11 cellular contexts compared by ENCODE assay signal in the genomic region with DNA sequence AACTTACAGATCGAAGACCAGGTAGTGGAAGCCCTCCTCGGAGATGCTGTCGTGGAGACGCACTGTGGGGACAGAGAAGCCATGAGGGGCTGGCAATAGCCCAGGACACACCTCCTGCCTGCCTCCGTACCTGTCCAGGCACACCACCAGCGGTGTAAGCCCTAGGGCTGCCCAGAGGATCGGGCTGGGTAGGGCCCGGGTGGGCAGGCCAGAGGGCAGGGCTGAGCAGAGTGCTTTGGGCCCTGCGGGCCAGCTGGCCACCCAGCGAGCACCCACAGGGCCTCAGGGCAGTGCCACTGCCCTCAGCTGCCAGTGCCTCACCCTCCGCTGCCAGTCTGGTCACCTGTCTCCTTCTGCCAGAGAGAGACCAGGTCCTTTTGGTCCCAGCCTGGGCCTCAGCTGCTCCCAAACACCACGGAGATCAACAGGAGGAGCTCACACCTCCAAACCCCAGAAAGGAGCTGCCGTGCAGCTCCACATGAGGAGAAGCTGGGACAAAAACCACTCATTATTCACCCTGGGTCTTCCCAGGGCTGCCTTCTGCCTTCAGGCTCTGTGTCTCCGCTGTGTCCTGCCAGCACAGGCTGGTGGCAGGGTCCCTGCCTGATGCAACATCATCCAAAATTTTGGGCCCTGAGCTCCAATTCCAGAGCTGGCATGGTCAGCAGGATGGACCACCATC. TPM values are rescaled to one million over a fixed set of nuclear protein-coding genes. Genes with fewer than 3 reads are reported as not detected.
A peak's percentile ranks its signal among the peaks of the same experiment; 100 is the strongest.
DNase-seq lines count a peak whose midpoint lies in the region; ATAC-seq and TF ChIP-seq lines count a peak whose summit lies in the region.
"Had no signal": no experiment of that assay in that cellular context is flagged by ENCODE, and none has a peak within 500 bp of the region (broad histone marks: within the 10 kb centered on the region; RNA-seq: fewer than 3 reads in every experiment).

No MANE protein-coding gene starts in this region.

- no peak for ATAC-seq in central memory CD8-positive, alpha-beta T cell (replicated peaks; ENCODE audit: extremely low read depth, poor library complexity, severe bottlenecking)
- ATAC-seq in upper lobe of right lung (no peak), HG03139 (IDR thresholded peaks at IDR 0.05; ENCODE audit: unreplicated experiment) (no peak)

- H3K4me2 ChIP-seq in mesenchymal stem cell (ENCODE audit: low read length, poor library complexity, severe bottlenecking) = no peak overlapping the region

- peak overlapping the region; percentile 52 for H3K9ac ChIP-seq in mesenchymal stem cell (ENCODE audit: low read length)

- H3K4ac ChIP-seq in mesenchymal stem cell (ENCODE audit: low read depth in 1 of 2, low read length in 2 of 2) = peak overlapping the region; percentile 51 to 71

- H2AFZ ChIP-seq in mesenchymal stem cell (ENCODE audit: low read depth, low read length) = no peak overlapping the region

- peak overlapping the region; percentile 79 to 89 for H2BK12ac ChIP-seq in mesenchymal stem cell (ENCODE audit: low read length in 2 of 2)

- no peaks in the 10 kb centered on the region for H3K27me3 Mint-ChIP-seq in activated naive CD4-positive, alpha-beta T cell treated with anti-CD3 and anti-CD28 coated beads, Interleukin-2, amount 50 U/mL, for 24 hours
- H3K27me3 Mint-ChIP-seq in central memory CD8-positive, alpha-beta T cell = no peaks in the 10 kb centered on the region

- H3K79me1 ChIP-seq in mesenchymal stem cell (replicated peaks; ENCODE audit: low read length, poor library complexity, severe bottlenecking) = no peaks in the 10 kb centered on the region

- H2BK5ac ChIP-seq in mesenchymal stem cell (ENCODE audit: low read depth, low read length, poor library complexity, severe bottlenecking) = no peak overlapping the region

- WGBS in mesenchymal stem cell = 97% methylated on average over 14 of the region's 14 CpGs

- peak overlapping the region in 1 of 2 experiments; percentile 42 for H3K4me3 ChIP-seq in mesenchymal stem cell (ENCODE audit: insufficient read depth in 1 of 2, low read depth in 1 of 2, low read length in 2 of 2)
- H3K4me3 ChIP-seq in upper lobe of right lung = no peak overlapping the region

- H4K8ac ChIP-seq in mesenchymal stem cell (ENCODE audit: low read length) = peak overlapping the region; percentile 67

- H4K91ac ChIP-seq in mesenchymal stem cell (ENCODE audit: low read length) = peak overlapping the region; percentile 79

- no peak for TF ChIP-seq CTCF in upper lobe of right lung (IDR thresholded peaks at IDR 0.05)

- H3K27ac Mint-ChIP-seq in activated naive CD4-positive, alpha-beta T cell treated with anti-CD3 and anti-CD28 coated beads, Interleukin-2, amount 50 U/mL, for 24 hours = peak overlapping the region; percentile 91
- H3K27ac Mint-ChIP-seq in central memory CD8-positive, alpha-beta T cell (ENCODE audit: low read depth) = peak overlapping the region; percentile 75

- H2BK15ac ChIP-seq in mesenchymal stem cell (ENCODE audit: low read depth, poor library complexity, severe bottlenecking) = no peak overlapping the region

- intact Hi-C loops in upper lobe of right lung (cut with DNase I) = no loop called here

- H3K9me3 ChIP-seq in mesenchymal stem cell (ENCODE audit: control insufficient read depth, low read length) = no peaks in the 10 kb centered on the region
- no peaks in the 10 kb centered on the region for H3K9me3 ChIP-seq in upper lobe of right lung

- peak overlapping the region; percentile 60 to 67 for H3K18ac ChIP-seq in mesenchymal stem cell (ENCODE audit: low read depth in 1 of 2, low read length in 2 of 2)

- H3K4me1 ChIP-seq in mesenchymal stem cell (ENCODE audit: control insufficient read depth, insufficient read depth, low read depth, low read length) (peaks cover 26% of the 10 kb centered on the region), upper lobe of right lung (peaks cover 33% of the 10 kb centered on the region)

- DNase-seq in activated naive CD4-positive, alpha-beta T cell treated with Interleukin-2 at 50 U/mL for 16 hours = no peak
- no peak for DNase-seq in central memory CD8-positive, alpha-beta T cell (ENCODE audit: low spot score in 2 of 2)
- DNase-seq in mesenchymal stem cell = no peak
- no peak for DNase-seq in upper lobe of right lung
- no peak for DNase-seq in DMS53 treated with DMSO at 0.1 percent for 48 hours (lab: John Stamatoyannopoulos, UW; ENCODE audit: unreplicated experiment)
- no peak for DNase-seq in LoVo (ENCODE audit: low spot score)
- DNase-seq: activated CD4-positive, alpha-beta T cell treated with anti-CD3 and anti-CD28 coated beads for 4 hours; NCI-H187; RPMI8226 had no signal

- H2AK5ac ChIP-seq in mesenchymal stem cell (ENCODE audit: low read length, severe bottlenecking) = peak overlapping the region; percentile 56

- peaks cover 28% of the 10 kb centered on the region for H3K4me1 Mint-ChIP-seq in activated naive CD4-positive, alpha-beta T cell treated with anti-CD3 and anti-CD28 coated beads, Interleukin-2, amount 50 U/mL, for 24 hours
- peaks cover 17% of the 10 kb centered on the region for H3K4me1 Mint-ChIP-seq in central memory CD8-positive, alpha-beta T cell

- H3K4me3 Mint-ChIP-seq in activated naive CD4-positive, alpha-beta T cell treated with anti-CD3 and anti-CD28 coated beads, Interleukin-2, amount 50 U/mL, for 24 hours = peak overlapping the region; percentile 48
- H3K4me3 Mint-ChIP-seq in central memory CD8-positive, alpha-beta T cell = no peak overlapping the region

- H3K9me3 Mint-ChIP-seq in activated naive CD4-positive, alpha-beta T cell treated with anti-CD3 and anti-CD28 coated beads, Interleukin-2, amount 50 U/mL, for 24 hours = no peaks in the 10 kb centered on the region
- H3K9me3 Mint-ChIP-seq in central memory CD8-positive, alpha-beta T cell = no peaks in the 10 kb centered on the region

- H3K27me3 ChIP-seq in mesenchymal stem cell (ENCODE audit: control insufficient read depth in 1 of 2, insufficient read depth in 1 of 2, low read length in 2 of 2) (peaks cover 10 to 11% of the 10 kb centered on the region in 2 experiments), upper lobe of right lung (peaks cover 2% of the 10 kb centered on the region)

- H2BK120ac ChIP-seq in mesenchymal stem cell (ENCODE audit: low read depth, low read length) = peak overlapping the region; percentile 42

- H3K27ac ChIP-seq in mesenchymal stem cell (ENCODE audit: low read length, poor library complexity, severe bottlenecking) (no peak overlapping the region), upper lobe of right lung (peak overlapping the region; percentile 66)

- H3K36me3 ChIP-seq in mesenchymal stem cell (ENCODE audit: control insufficient read depth in 1 of 2, insufficient read depth in 2 of 2, low read depth in 1 of 2, low read length in 2 of 2) (no peaks in the 10 kb centered on the region), upper lobe of right lung (no peaks in the 10 kb centered on the region)

- H3K36me3 Mint-ChIP-seq in activated naive CD4-positive, alpha-beta T cell treated with anti-CD3 and anti-CD28 coated beads, Interleukin-2, amount 50 U/mL, for 24 hours = peaks cover 2% of the 10 kb centered on the region
- peaks cover 3% of the 10 kb centered on the region for H3K36me3 Mint-ChIP-seq in central memory CD8-positive, alpha-beta T cell (ENCODE audit: insufficient read depth)

- peak overlapping the region in 1 of 2 experiments; percentile 68 for H3K14ac ChIP-seq in mesenchymal stem cell (ENCODE audit: low read length in 2 of 2)

- no peak overlapping the region for H3K23ac ChIP-seq in mesenchymal stem cell (ENCODE audit: low read length in 2 of 2)

RNA-seq across cellular contexts. Expression of a gene that starts 58.2 kb away (rescaled TPM):
- 133 TPM for polyA plus RNA-seq in mesenchymal stem cell (2013, experiment 1 of 2)
- polyA plus RNA-seq in mesenchymal stem cell (2013, experiment 2 of 2) = 137 TPM
- 54.7 TPM for total RNA-seq in upper lobe of right lung
